In the genomic region with DNA sequence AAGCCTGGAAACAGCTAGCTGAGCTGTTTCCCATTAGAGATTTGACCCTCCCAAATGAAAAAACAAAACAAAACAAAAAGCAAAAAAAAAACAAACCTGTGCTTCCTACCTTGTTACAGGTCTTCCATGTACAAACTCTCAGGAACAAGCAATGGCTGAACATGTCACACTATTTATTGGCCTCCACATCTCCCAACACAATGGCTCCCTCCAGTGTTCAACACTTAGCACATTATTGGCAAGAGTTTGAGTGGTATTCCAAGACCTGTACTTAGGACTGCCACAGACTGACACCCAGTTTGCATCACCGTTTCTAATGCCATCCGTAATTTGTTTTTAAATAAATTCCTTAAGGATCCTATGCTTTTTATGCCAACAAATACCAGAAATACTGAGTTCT, we compare ENCODE assay signal across 8 cellular contexts.
DNase-seq lines count a peak whose midpoint lies in the region; ATAC-seq and TF ChIP-seq lines count a peak whose summit lies in the region.

No MANE protein-coding gene starts in this region.

- no peak for DNase-seq in Right ventricle myocardium superior
- DNase-seq in cardiac septum (ENCODE audit: low spot score) = no peak
- DNase-seq in LNCaP clone FGC (ENCODE audit: low read depth) = peak; percentile 77
- DNase-seq in RPMI8226 = peak; percentile 32
- no peak for DNase-seq in left ventricle myocardium superior
- no peak for DNase-seq in activated effector memory CD4-positive, alpha-beta T cell treated with anti-CD3 and anti-CD28 coated beads, Interleukin-2, amount 50 U/mL, for 16 hours

- intact Hi-C loops in Right ventricle myocardium superior (cut with DNase I) = loop anchor here (2.0 kb wide), 1 partner anchor 371 kb away; no protein-coding TSS in a partner anchor
- intact Hi-C loops in cardiac septum (cut with DNase I) = loop anchor here (10.0 kb wide), 1 partner anchor 367 kb away; no protein-coding TSS in a partner anchor
- intact Hi-C loops in left ventricle myocardium superior (cut with micrococcal nuclease) = loop anchor here (2.0 kb wide), 1 partner anchor 371 kb away; no protein-coding TSS in a partner anchor

- H3K4me3 ChIP-seq in LNCaP clone FGC (ENCODE audit: low read depth, low read length) = no peak overlapping the region

- ATAC-seq in Right ventricle myocardium superior (ENCODE audit: poor library complexity) (peak; percentile 81), left ventricle myocardium superior (peak; percentile 71), HG02759 (IDR thresholded peaks at IDR 0.05; ENCODE audit: unreplicated experiment) (no peak), HG02981 (IDR thresholded peaks at IDR 0.05; ENCODE audit: unreplicated experiment) (no peak)

- TF ChIP-seq CTCF in LNCaP clone FGC (IDR thresholded peaks at IDR 0.05; ENCODE audit: control insufficient read depth, extremely low read depth, insufficient read depth) = peak; percentile 83

Comparison
In these comparisons a context has a peak if more than half of its experiments do, and no peak if none do; other contexts are left out.
1. ATAC-seq: peak in Right ventricle myocardium superior (single experiment) and left ventricle myocardium superior (single experiment); none in HG02759 (single experiment) and HG02981 (single experiment).
2. DNase-seq: peak in LNCaP clone FGC (single experiment) and RPMI8226 (single experiment); none in Right ventricle myocardium superior (single experiment), cardiac septum (single experiment), left ventricle myocardium superior (single experiment) and activated effector memory CD4-positive, alpha-beta T cell treated with anti-CD3 and anti-CD28 coated beads, Interleukin-2, amount 50 U/mL, for 16 hours (single experiment).